ENCODE assay signal across 30 cellular contexts in the genomic region with DNA sequence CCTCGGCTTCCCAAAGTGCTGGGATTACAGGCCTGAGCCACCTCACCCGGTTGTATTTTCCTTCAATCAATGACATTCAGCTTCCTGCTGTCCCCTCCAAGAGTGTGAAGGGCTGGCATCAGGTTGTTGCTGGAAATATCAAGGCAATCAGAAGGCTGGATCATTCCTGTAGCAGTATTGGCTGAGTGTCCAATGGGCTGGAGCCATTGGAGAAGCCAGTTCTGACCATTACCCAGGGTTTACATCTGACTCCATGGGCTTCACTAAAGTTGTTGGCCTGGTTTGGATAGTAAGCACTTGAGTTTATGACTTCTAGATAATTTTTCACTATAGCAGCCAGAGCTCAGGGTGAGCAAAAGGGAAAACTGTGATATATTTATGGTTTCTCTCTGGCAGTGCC.
"Had no signal": no experiment of that assay in that cellular context is flagged by ENCODE, and none has a peak within 500 bp of the region (broad histone marks: within the 10 kb centered on the region; RNA-seq: fewer than 3 reads in every experiment).

No MANE protein-coding gene starts in this region.

- H3K9me3 Mint-ChIP-seq: activated CD4-positive, alpha-beta T cell treated with anti-CD3 and anti-CD28 coated beads, Interleukin-2, amount 10 ng/mL, durations not matched to agents 24 days and 14 days; activated CD8-positive, alpha-beta T cell treated with anti-CD3 and anti-CD28 coated beads for 36 hours; activated naive CD4-positive, alpha-beta T cell treated with anti-CD3 and anti-CD28 coated beads, Interleukin-2, amount 50 U/mL, for 24 hours; activated naive CD8-positive, alpha-beta T cell treated with anti-CD3 and anti-CD28 coated beads, Interleukin-2, amount 10 ng/mL, durations not matched to agents 7 days and 5 days; activated T-cell treated with anti-CD3 and anti-CD28 coated beads, Interleukin-2, amount 50 U/mL, for 72 hours; activated T-helper 17 cell treated with anti-CD3 and anti-CD28 coated beads, Interleukin-2, amount 50 U/mL, for 72 hours; IgD-negative memory B cell; T-helper 1 cell treated with Interleukin-12 subunit alpha and Interleukin-12 subunit beta and Interleukin-4 antibody, amounts not matched to agents 30 μg/mL and 1 μg/mL, for 36 hours; T-helper 2 cell treated with Interferon-gamma antibody and Interleukin-4, amounts not matched to agents 5 μg/mL and 100 μg/mL, for 36 hours had no signal

- H3K4me3 Mint-ChIP-seq: activated CD4-positive, alpha-beta T cell treated with anti-CD3 and anti-CD28 coated beads, Interleukin-2, amount 10 ng/mL, durations not matched to agents 24 days and 14 days; activated CD8-positive, alpha-beta T cell treated with anti-CD3 and anti-CD28 coated beads for 36 hours; activated naive CD4-positive, alpha-beta T cell treated with anti-CD3 and anti-CD28 coated beads, Interleukin-2, amount 50 U/mL, for 24 hours; activated naive CD8-positive, alpha-beta T cell treated with anti-CD3 and anti-CD28 coated beads, Interleukin-2, amount 10 ng/mL, durations not matched to agents 7 days and 5 days; activated T-cell treated with anti-CD3 and anti-CD28 coated beads, Interleukin-2, amount 50 U/mL, for 72 hours; activated T-helper 17 cell treated with anti-CD3 and anti-CD28 coated beads, Interleukin-2, amount 50 U/mL, for 72 hours; IgD-negative memory B cell; T-helper 1 cell treated with Interleukin-12 subunit alpha and Interleukin-12 subunit beta and Interleukin-4 antibody, amounts not matched to agents 30 μg/mL and 1 μg/mL, for 36 hours; T-helper 2 cell treated with Interferon-gamma antibody and Interleukin-4, amounts not matched to agents 5 μg/mL and 100 μg/mL, for 36 hours had no signal

- DNase-seq: activated CD4-positive, alpha-beta T cell treated with anti-CD3 and anti-CD28 coated beads, Interleukin-2, amount 10 ng/mL, durations not matched to agents 24 days and 14 days; activated CD4-positive, alpha-beta T cell treated with anti-CD3 and anti-CD28 coated beads, Interleukin-2, amount 50 U/mL, for 4 hours; activated CD8-positive, alpha-beta T cell treated with anti-CD3 and anti-CD28 coated beads for 36 hours; activated effector memory CD4-positive, alpha-beta T cell treated with anti-CD3 and anti-CD28 coated beads, Interleukin-2, amount 50 U/mL, for 16 hours; activated naive CD4-positive, alpha-beta T cell; activated naive CD8-positive, alpha-beta T cell treated with anti-CD3 and anti-CD28 coated beads, Interleukin-2, amount 10 ng/mL, durations not matched to agents 7 days and 5 days; activated T-cell treated with anti-CD3 and anti-CD28 coated beads, Interleukin-2, amount 50 U/mL, for 1 hour; activated T-cell treated with anti-CD3 and anti-CD28 coated beads, Interleukin-2, amount 50 U/mL, for 72 hours; amygdala; Karpas-422; KBM-7; NCI-H1105; NCI-H1417 treated with DMSO at 0.1 percent for 48 hours; NCI-H187 treated with DMSO at 0.1 percent for 48 hours; NCI-H2081; NCI-H2171 treated with DMSO at 0.1 percent for 48 hours; NCI-H446; NCI-H524 treated with DMSO at 0.1 percent for 48 hours; PC-9; SHP77; SJCRH30 had no signal

- H3K9me3 ChIP-seq: ascending aorta, SJCRH30 had no signal

- H3K27me3 Mint-ChIP-seq: activated CD8-positive, alpha-beta T cell treated with anti-CD3 and anti-CD28 coated beads for 36 hours; activated naive CD4-positive, alpha-beta T cell treated with anti-CD3 and anti-CD28 coated beads, Interleukin-2, amount 50 U/mL, for 24 hours; activated naive CD8-positive, alpha-beta T cell treated with anti-CD3 and anti-CD28 coated beads, Interleukin-2, amount 10 ng/mL, durations not matched to agents 7 days and 5 days; activated T-helper 17 cell treated with anti-CD3 and anti-CD28 coated beads, Interleukin-2, amount 50 U/mL, for 72 hours; IgD-negative memory B cell had no signal

- H3K4me1 Mint-ChIP-seq: activated CD4-positive, alpha-beta T cell treated with anti-CD3 and anti-CD28 coated beads, Interleukin-2, amount 10 ng/mL, durations not matched to agents 24 days and 14 days; activated naive CD4-positive, alpha-beta T cell treated with anti-CD3 and anti-CD28 coated beads, Interleukin-2, amount 50 U/mL, for 24 hours; activated naive CD8-positive, alpha-beta T cell treated with anti-CD3 and anti-CD28 coated beads, Interleukin-2, amount 10 ng/mL, durations not matched to agents 7 days and 5 days; activated T-helper 17 cell treated with anti-CD3 and anti-CD28 coated beads, Interleukin-2, amount 50 U/mL, for 72 hours had no signal

- H3K4me1 ChIP-seq: ascending aorta had no signal

- H3K27ac ChIP-seq: ascending aorta, cardiac muscle cell, PC-9, RWPE1, SJCRH30, SK-N-MC had no signal

- H3K36me3 Mint-ChIP-seq: activated naive CD4-positive, alpha-beta T cell treated with anti-CD3 and anti-CD28 coated beads, Interleukin-2, amount 50 U/mL, for 24 hours; activated naive CD8-positive, alpha-beta T cell treated with anti-CD3 and anti-CD28 coated beads, Interleukin-2, amount 10 ng/mL, durations not matched to agents 7 days and 5 days; IgD-negative memory B cell had no signal

- H3K4me3 ChIP-seq: ascending aorta, cardiac muscle cell, PC-9, SJCRH30, SK-N-MC had no signal

- H3K27ac Mint-ChIP-seq: activated CD4-positive, alpha-beta T cell treated with anti-CD3 and anti-CD28 coated beads, Interleukin-2, amount 10 ng/mL, durations not matched to agents 24 days and 14 days; activated CD8-positive, alpha-beta T cell treated with anti-CD3 and anti-CD28 coated beads for 36 hours; activated naive CD8-positive, alpha-beta T cell treated with anti-CD3 and anti-CD28 coated beads, Interleukin-2, amount 10 ng/mL, durations not matched to agents 7 days and 5 days; activated T-cell treated with anti-CD3 and anti-CD28 coated beads, Interleukin-2, amount 50 U/mL, for 72 hours; activated T-helper 17 cell treated with anti-CD3 and anti-CD28 coated beads, Interleukin-2, amount 50 U/mL, for 72 hours; T-helper 1 cell treated with Interleukin-12 subunit alpha and Interleukin-12 subunit beta and Interleukin-4 antibody, amounts not matched to agents 30 μg/mL and 1 μg/mL, for 36 hours; T-helper 2 cell treated with Interferon-gamma antibody and Interleukin-4, amounts not matched to agents 5 μg/mL and 100 μg/mL, for 36 hours had no signal

- H3K27me3 ChIP-seq: ascending aorta, cardiac muscle cell, SJCRH30 had no signal

- H3K36me3 ChIP-seq: ascending aorta, cardiac muscle cell, SJCRH30 had no signal

- ATAC-seq: activated CD8-positive, alpha-beta T cell treated with anti-CD3 and anti-CD28 coated beads for 36 hours; activated T-cell treated with anti-CD3 and anti-CD28 coated beads, Interleukin-2, amount 50 U/mL, for 72 hours; activated T-helper 17 cell treated with anti-CD3 and anti-CD28 coated beads, Interleukin-2, amount 50 U/mL, for 72 hours had no signal
